Comparison of ENCODE assay signal across 24 cellular contexts in genomic region chr11:114909866-114910265, GRCh38.
DNase-seq lines count a peak whose midpoint lies in the region; ATAC-seq and TF ChIP-seq lines count a peak whose summit lies in the region.
"Had no signal": no experiment of that assay in that cellular context is flagged by ENCODE, and none has a peak within 500 bp of the region (broad histone marks: within the 10 kb centered on the region; RNA-seq: fewer than 3 reads in every experiment).

No MANE protein-coding gene starts in this region.

- DNase-seq in BE2C (no peak), H7 (peak; percentile 43), iPS DF 6.9 (ENCODE audit: low read depth, low spot score) (peak; percentile 25), DMS79 treated with DMSO at 0.1 percent for 48 hours (lab: John Stamatoyannopoulos, UW) (no peak)
- no peak for DNase-seq in stimulated activated CD4-positive, alpha-beta T cell treated with anti-CD3 and anti-CD28 coated beads, Interleukin-1b, Interleukin-23, amount 100 ng/mL, for 48 hours
- DNase-seq: activated CD4-positive, alpha-beta T cell treated with anti-CD3 and anti-CD28 coated beads, Interleukin-2, amount 10 ng/mL, durations not matched to agents 24 days and 14 days; activated effector memory CD4-positive, alpha-beta T cell treated with anti-CD3 and anti-CD28 coated beads, Interleukin-2, amount 50 U/mL, for 16 hours; activated naive CD8-positive, alpha-beta T cell treated with anti-CD3 and anti-CD28 coated beads for 36 hours; activated T-cell treated with anti-CD3 and anti-CD28 coated beads, Interleukin-2, amount 50 U/mL, for 1 hour; aorta; GM23248; hypothalamus; kidney; MG63; naive B cell; NCI-H1417; NCI-H2081 treated with DMSO at 0.1 percent for 48 hours; NCI-H748 treated with DMSO at 0.1 percent for 48 hours; stomach; transverse colon had no signal

- H3K27me3 ChIP-seq in BE2C, result no peaks in the 10 kb centered on the region; the same call in 1 of the 2 replicates
- H3K27me3 ChIP-seq in H7 (ENCODE audit: control insufficient read depth, insufficient read depth, low read length), result no peaks in the 10 kb centered on the region
- no peaks in the 10 kb centered on the region for H3K27me3 ChIP-seq in iPS DF 6.9 (ENCODE audit: control insufficient read depth, insufficient read depth, low read length)
- H3K27me3 ChIP-seq: gastroesophageal sphincter, MG63, stomach, transverse colon had no signal

- H3K9me3 ChIP-seq in BE2C (no peaks in the 10 kb centered on the region), iPS DF 6.9 (ENCODE audit: control insufficient read depth, insufficient read depth, low read length) (no peaks in the 10 kb centered on the region)
- H3K9me3 ChIP-seq: MG63 had no signal

- H3K4me3 ChIP-seq in BE2C (ENCODE audit: low read depth, low read length) (no peak overlapping the region), H7 (ENCODE audit: insufficient read depth, low read depth, low read length) (no peak overlapping the region), iPS DF 6.9 (ENCODE audit: low read length) (no peak overlapping the region)
- H3K4me3 ChIP-seq: gastroesophageal sphincter, GM23248, MG63, stomach, transverse colon had no signal

- ATAC-seq in HG02885 (IDR thresholded peaks at IDR 0.05; ENCODE audit: poor library complexity, unreplicated experiment) (no peak), GM19023 (IDR thresholded peaks at IDR 0.05; ENCODE audit: unreplicated experiment) (no peak)
- ATAC-seq: gastroesophageal sphincter had no signal

- H3K4me1 ChIP-seq in BE2C, result no peaks in the 10 kb centered on the region
- 0 out of 2 replicates have a peak, but pooled peaks cover 2% of the 10 kb centered on the region for H3K4me1 ChIP-seq in iPS DF 6.9 (ENCODE audit: control insufficient read depth, insufficient read depth, low read length)
- H3K4me1 ChIP-seq: gastroesophageal sphincter, stomach, transverse colon had no signal

- no peaks in the 10 kb centered on the region for H3K36me3 ChIP-seq in BE2C
- H3K36me3 ChIP-seq in H7 (replicated peaks; ENCODE audit: control insufficient read depth, insufficient read depth, low read length), result no peaks in the 10 kb centered on the region
- no peaks in the 10 kb centered on the region for H3K36me3 ChIP-seq in iPS DF 6.9 (ENCODE audit: control insufficient read depth, insufficient read depth, low read length)
- H3K36me3 ChIP-seq: gastroesophageal sphincter, MG63, stomach, transverse colon had no signal

- TF ChIP-seq CTCF in BE2C (IDR thresholded peaks at IDR 0.05; ENCODE audit: low read depth, low read length), result peak; percentile 35; the same call in 1 of the 2 replicates
- peak; percentile 24 for TF ChIP-seq CTCF in VCaP (conservative IDR thresholded peaks at IDR 0.05)

- no CpG with 5 or more reads among the region's 3 CpGs for WGBS in iPS DF 6.9 (ENCODE audit: insufficient coverage, insufficient read length)

- H3K27ac ChIP-seq in VCaP (no peak overlapping the region), iPS DF 6.9 (ENCODE audit: low read length) (no peak overlapping the region)
- H3K27ac ChIP-seq: gastroesophageal sphincter, GM23248, stomach, transverse colon had no signal

Comparison
In these comparisons a context has a peak if more than half of its experiments do, and no peak if none do; other contexts are left out.
1. DNase-seq: peak in H7 (single experiment) and iPS DF 6.9 (single experiment); none in BE2C (single experiment), DMS79 treated with DMSO at 0.1 percent for 48 hours (single experiment) and stimulated activated CD4-positive, alpha-beta T cell treated with anti-CD3 and anti-CD28 coated beads, Interleukin-1b, Interleukin-23, amount 100 ng/mL, for 48 hours (single experiment).